In genomic region chr2:203623104-203623503, GRCh38 we compare ENCODE assay signal across 12 cellular contexts.
DNase-seq lines count a peak whose midpoint lies in the region; TF ChIP-seq lines count a peak whose summit lies in the region.
"Had no signal": no experiment of that assay in that cellular context is flagged by ENCODE, and none has a peak within 500 bp of the region (broad histone marks: within the 10 kb centered on the region; RNA-seq: fewer than 3 reads in every experiment).

No MANE protein-coding gene starts in this region.

- peak overlapping the region; percentile 20 for H2AFZ ChIP-seq in osteoblast (ENCODE audit: low read length)

- H4K20me1 ChIP-seq in osteoblast (ENCODE audit: insufficient read depth, low read length): no peaks in the 10 kb centered on the region

- DNase-seq in GM04503 (ENCODE audit: low read depth) (peak; percentile 93), NCI-H82 treated with DMSO at 0.1 percent for 48 hours (lab: John Stamatoyannopoulos, UW; ENCODE audit: unreplicated experiment) (peak; percentile 16), dorsolateral prefrontal cortex (no peak), osteoblast (ENCODE audit: insufficient read length, low spot score, missing footprints) (peak; percentile 94), H7 (no peak), NCI-H1694 treated with DMSO at 0.1 percent for 48 hours (lab: John Stamatoyannopoulos, UW) (no peak), hippocampal formation (lab: John Stamatoyannopoulos, UW) (no peak)
- DNase-seq in effector CD8-positive, alpha-beta T cell (lab: John Stamatoyannopoulos, UW): no peak
- DNase-seq: activated T-cell treated with anti-CD3 and anti-CD28 coated beads, Interleukin-2, amount 50 U/mL, for 1 hour; left colon; NCI-H446; psoas muscle had no signal

- intact Hi-C loops in dorsolateral prefrontal cortex (cut with DNase I): no loop called here

- H3K27me3 ChIP-seq in dorsolateral prefrontal cortex (no peaks in the 10 kb centered on the region), osteoblast (ENCODE audit: insufficient read depth, low read length) (no peaks in the 10 kb centered on the region), H7 (ENCODE audit: control insufficient read depth, insufficient read depth, low read length) (no peaks in the 10 kb centered on the region)

- peak overlapping the region; percentile 21 for H3K4me2 ChIP-seq in osteoblast (ENCODE audit: insufficient read depth, low read length)

- peaks cover 38% of the 10 kb centered on the region for H3K4me1 ChIP-seq in osteoblast (ENCODE audit: insufficient read depth, low read length)
- H3K4me1 ChIP-seq: psoas muscle had no signal

- H3K4me3 ChIP-seq in dorsolateral prefrontal cortex (no peak overlapping the region), osteoblast (ENCODE audit: insufficient read depth, low read length) (no peak overlapping the region), H7 (ENCODE audit: insufficient read depth, low read depth, low read length) (no peak overlapping the region)
- H3K4me3 ChIP-seq: psoas muscle had no signal

- H3K27ac ChIP-seq in dorsolateral prefrontal cortex (peak overlapping the region in 32 of 59 donors; percentile 8 to 69 (median 46)), osteoblast (ENCODE audit: low read depth, low read length) (peak overlapping the region; percentile 90)
- H3K27ac ChIP-seq: psoas muscle had no signal

- no peaks in the 10 kb centered on the region for H3K79me2 ChIP-seq in osteoblast (ENCODE audit: insufficient read depth, low read length)

- no peak for TF ChIP-seq CTCF in dorsolateral prefrontal cortex (IDR thresholded peaks at IDR 0.05 in 54 of 56, conservative IDR thresholded peaks at IDR 0.05 in 2 of 56; ENCODE audit: low read depth in 1 of 56, partially characterized antibody in 56 of 56)
- no peak for TF ChIP-seq CTCF in osteoblast (IDR thresholded peaks at IDR 0.05; ENCODE audit: extremely low read depth, low read depth, low read length)

- H3K9me3 ChIP-seq in osteoblast (ENCODE audit: low read depth, low read length): no peaks in the 10 kb centered on the region
- H3K9me3 ChIP-seq: psoas muscle had no signal

- H3K36me3 ChIP-seq in osteoblast (ENCODE audit: insufficient read depth, low read length): no peaks in the 10 kb centered on the region
- no peaks in the 10 kb centered on the region for H3K36me3 ChIP-seq in H7 (replicated peaks; ENCODE audit: control insufficient read depth, insufficient read depth, low read length)

Comparison
In these comparisons a context has a peak if more than half of its experiments do, and no peak if none do; other contexts are left out.
1. DNase-seq: peak in GM04503 (single experiment), NCI-H82 treated with DMSO at 0.1 percent for 48 hours (single experiment) and osteoblast (single experiment); none in dorsolateral prefrontal cortex (0 of 10), H7 (single experiment), NCI-H1694 treated with DMSO at 0.1 percent for 48 hours (single experiment), effector CD8-positive, alpha-beta T cell (single experiment) and hippocampal formation (0 of 2).